ENCODE assay signal across 9 cellular contexts in the genomic region with DNA sequence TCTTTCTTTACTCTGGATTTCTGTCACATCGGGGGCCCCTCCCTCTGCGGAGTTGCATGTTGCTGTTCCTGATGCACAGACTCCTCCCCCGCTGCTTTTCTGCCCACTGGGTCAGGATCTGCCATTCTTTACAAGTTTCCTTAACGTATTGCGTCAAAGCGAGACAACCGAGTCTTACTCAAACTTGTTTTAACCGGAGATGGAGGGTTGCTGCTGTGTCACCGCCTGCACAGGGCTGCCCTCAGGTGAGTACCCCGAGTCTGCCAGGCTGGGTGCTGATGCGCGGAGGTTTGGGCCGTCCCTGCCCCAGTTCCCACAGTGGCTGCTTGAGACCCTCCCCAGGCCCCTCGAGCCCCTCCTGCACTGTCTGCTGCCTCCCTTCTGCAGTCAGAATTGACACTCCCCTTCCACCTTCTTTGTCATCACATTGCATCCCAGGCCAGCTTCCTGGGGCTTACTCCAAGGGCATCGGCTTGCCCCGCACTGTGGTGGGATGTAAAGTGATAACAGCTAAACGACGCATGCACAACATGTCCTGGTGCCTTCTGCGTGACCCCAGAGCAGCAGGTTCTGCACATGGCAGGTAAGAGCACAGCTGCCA. TPM values are rescaled to one million over a fixed set of nuclear protein-coding genes. Genes with fewer than 3 reads are reported as not detected.
DNase-seq lines count a peak whose midpoint lies in the region; ATAC-seq and TF ChIP-seq lines count a peak whose summit lies in the region.
"Had no signal": no experiment of that assay in that cellular context is flagged by ENCODE, and none has a peak within 500 bp of the region (broad histone marks: within the 10 kb centered on the region; RNA-seq: fewer than 3 reads in every experiment).

No MANE protein-coding gene starts in this region.

- no peak overlapping the region for H3K27ac ChIP-seq in CD4-positive, alpha-beta T cell (ENCODE audit: low read depth, low read length)
- peak overlapping the region; percentile 10 for H3K27ac ChIP-seq in mesodermal cell (ENCODE audit: low read depth, low read length, severe bottlenecking)
- peak overlapping the region in 2 of 4 donors; percentile 74 for H3K27ac ChIP-seq in tibial nerve

- TF ChIP-seq EP300 in tibial nerve (IDR thresholded peaks at IDR 0.05) = peak in 1 of 2 donors; percentile 11

- no peak for TF ChIP-seq CTCF in CD4-positive, alpha-beta T cell (IDR thresholded peaks at IDR 0.05)
- TF ChIP-seq CTCF in cardiac fibroblast (IDR thresholded peaks at IDR 0.05; ENCODE audit: low read depth, low read length) (no peak), tibial nerve (IDR thresholded peaks at IDR 0.05) (no peak)

- H3K9me3 ChIP-seq in CD4-positive, alpha-beta T cell (ENCODE audit: control insufficient read depth, low read length) = no peaks in the 10 kb centered on the region
- H3K9me3 ChIP-seq in mesodermal cell (ENCODE audit: control insufficient read depth, low read length) (no peaks in the 10 kb centered on the region), tibial nerve (no peaks in the 10 kb centered on the region)

- peak overlapping the region; percentile 77 for H3K27ac Mint-ChIP-seq in CD4-positive, alpha-beta T cell

- H3K4me1 ChIP-seq in mesodermal cell (ENCODE audit: control insufficient read depth, insufficient read depth, low read length, poor library complexity, severe bottlenecking) = peaks cover 31% of the 10 kb centered on the region
- peaks cover 0 to 78% (median 14%) of the 10 kb centered on the region in 4 donors for H3K4me1 ChIP-seq in tibial nerve

- WGBS in mesodermal cell (ENCODE audit: insufficient coverage in 2 of 2), 2 experiments = 86 to 89% methylated on average over 19 of the region's 19 CpGs
- 71 to 73% methylated on average over 19 of the region's 19 CpGs for WGBS in tibial nerve, 2 donors

- H3K36me3 ChIP-seq in mesodermal cell (ENCODE audit: control insufficient read depth, insufficient read depth, low read length) (peaks cover 87% of the 10 kb centered on the region), tibial nerve (peaks cover 0 to 74% (median 0%) of the 10 kb centered on the region in 3 donors)

- H3K4me3 ChIP-seq in cardiac fibroblast (replicated peaks in 1 of 2; ENCODE audit: low read depth in 2 of 2, low read length in 2 of 2) = peak overlapping the region in 1 of 2 donors; percentile 4
- no peak overlapping the region for H3K4me3 ChIP-seq in mesodermal cell (ENCODE audit: extremely low read depth, insufficient read depth, low read length, poor library complexity, severe bottlenecking)
- H3K4me3 ChIP-seq in tibial nerve = no peak overlapping the region

- CTCF ChIA-PET in CD4-positive, alpha-beta T cell (lab: Charles Lee) = no interaction called here

- H3K4me1 Mint-ChIP-seq in CD4-positive, alpha-beta T cell (ENCODE audit: low read depth) = peaks cover 24% of the 10 kb centered on the region

- TF ChIP-seq POLR2A in tibial nerve (IDR thresholded peaks at IDR 0.05) = no peak

- H3K4me3 Mint-ChIP-seq in CD4-positive, alpha-beta T cell = no peak overlapping the region

- no peak for ATAC-seq in CD4-positive, alpha-beta T cell (ENCODE audit: poor library complexity)
- no peak for ATAC-seq in HG02938 (IDR thresholded peaks at IDR 0.05; ENCODE audit: unreplicated experiment)

- intact Hi-C loops in CD4-positive, alpha-beta T cell (cut with DNase I, micrococcal nuclease) = no loop called here

- DNase-seq in CD4-positive, alpha-beta T cell = no peak
- peak; percentile 70 for DNase-seq in HS-5 (ENCODE audit: low read depth)
- DNase-seq in cardiac fibroblast (ENCODE audit: low read depth in 2 of 2) = peak; percentile 71 to 85
- DNase-seq in Ammon's horn (ENCODE audit: low spot score) = no peak
- DNase-seq in tibial nerve (ENCODE audit: low spot score in 2 of 2) = no peak
- DNase-seq in stimulated activated CD4-positive, alpha-beta T cell treated with anti-CD3 and anti-CD28 coated beads, Interleukin-12 subunit alpha, Interleukin-12 subunit beta, amount 100 ng/mL, for 4 hours = no peak
- DNase-seq: NCI-H1417 had no signal

- no peaks in the 10 kb centered on the region for H3K27me3 Mint-ChIP-seq in CD4-positive, alpha-beta T cell

- no peaks in the 10 kb centered on the region for H3K27me3 ChIP-seq in CD4-positive, alpha-beta T cell (ENCODE audit: control insufficient read depth, insufficient read depth, low read length)
- no peaks in the 10 kb centered on the region for H3K27me3 ChIP-seq in tibial nerve

- POLR2A ChIA-PET in CD4-positive, alpha-beta T cell (lab: Charles Lee) = no interaction called here

- no peaks in the 10 kb centered on the region for H3K9me3 Mint-ChIP-seq in CD4-positive, alpha-beta T cell

- H3K36me3 Mint-ChIP-seq in CD4-positive, alpha-beta T cell (ENCODE audit: low read depth) = peaks cover 47% of the 10 kb centered on the region

RNA-seq across cellular contexts. Expression of gene CARHSP1, which starts 19.3 kb away (rescaled TPM):
- total RNA-seq in CD4-positive, alpha-beta T cell = 10 to 100 TPM; 25.5 to 27.8 TPM
- polyA plus RNA-seq in mesodermal cell (2013, experiment 1 of 2) = 112 TPM
- polyA plus RNA-seq in mesodermal cell (2013, experiment 2 of 2) = 95.8 TPM
- 100 to 1,000 TPM in 3 of 4 donors, 10 to 100 TPM in 1; 90.6 to 169 (median 160) TPM for total RNA-seq in tibial nerve

RNA-seq across cellular contexts. Expression of gene LITAFD, which starts 32.6 kb away (rescaled TPM):
- total RNA-seq in CD4-positive, alpha-beta T cell = under 1 TPM in 1 of 2 experiments, not detected in 1; 0.60 TPM
- polyA plus RNA-seq in mesodermal cell (2013, experiment 1 of 2) = not detected
- not detected for polyA plus RNA-seq in mesodermal cell (2013, experiment 2 of 2)
- total RNA-seq in tibial nerve = not detected

RNA-seq across cellular contexts. Expression of gene PMM2, which starts 51.9 kb away (rescaled TPM):
- total RNA-seq in CD4-positive, alpha-beta T cell = 10 to 100 TPM; 24.2 to 27.0 TPM
- 25.3 TPM for polyA plus RNA-seq in mesodermal cell (2013, experiment 1 of 2)
- polyA plus RNA-seq in mesodermal cell (2013, experiment 2 of 2) = 21.6 TPM
- 10 to 100 TPM; 37.6 to 73.8 (median 52.7) TPM for total RNA-seq in tibial nerve

RNA-seq across cellular contexts. Expression of gene TMEM186, which starts 52.1 kb away (rescaled TPM):
- 1 to 10 TPM; 1.9 to 3.1 TPM for total RNA-seq in CD4-positive, alpha-beta T cell
- polyA plus RNA-seq in mesodermal cell (2013, experiment 1 of 2) = 6.1 TPM
- polyA plus RNA-seq in mesodermal cell (2013, experiment 2 of 2) = 6.0 TPM
- 1 to 10 TPM; 5.7 to 9.6 (median 7.2) TPM for total RNA-seq in tibial nerve

Comparison
In these comparisons a context has a peak if more than half of its experiments do, and no peak if none do; other contexts are left out.
1. DNase-seq: peak in HS-5 (single experiment) and cardiac fibroblast (2 of 2); none in CD4-positive, alpha-beta T cell (0 of 10), Ammon's horn (single experiment), tibial nerve (0 of 2) and stimulated activated CD4-positive, alpha-beta T cell treated with anti-CD3 and anti-CD28 coated beads, Interleukin-12 subunit alpha, Interleukin-12 subunit beta, amount 100 ng/mL, for 4 hours (single experiment).